1 cellular context compared by ENCODE assay signal in the genomic region with DNA sequence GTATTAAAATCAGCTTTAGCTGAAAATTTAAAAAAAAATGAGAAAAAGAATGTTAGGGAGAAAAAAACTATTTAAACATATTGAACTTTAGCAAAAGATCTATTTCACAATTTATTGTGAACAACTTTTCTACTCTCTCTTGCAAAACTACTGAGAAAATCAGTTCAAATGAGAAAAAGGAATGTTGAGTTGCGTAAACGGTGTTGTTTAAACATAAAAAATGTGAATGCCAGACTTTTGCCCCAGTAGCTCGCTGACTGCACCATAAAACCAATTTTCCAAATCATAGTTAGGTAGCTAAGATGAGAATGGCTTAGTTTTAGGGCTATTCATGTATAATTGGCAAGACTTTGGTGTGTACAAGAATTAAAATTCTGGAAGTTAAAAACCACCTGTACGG.
A peak's percentile ranks its signal among the peaks of the same experiment; 100 is the strongest.
TF ChIP-seq lines count a peak whose summit lies in the region.

No MANE protein-coding gene starts in this region.

TF ChIP-seq in HepG2, 621 proteins besides CTCF, POLR2A, EP300 and RAD21 (continued from another document):
- TF ChIP-seq, protein P1, sequence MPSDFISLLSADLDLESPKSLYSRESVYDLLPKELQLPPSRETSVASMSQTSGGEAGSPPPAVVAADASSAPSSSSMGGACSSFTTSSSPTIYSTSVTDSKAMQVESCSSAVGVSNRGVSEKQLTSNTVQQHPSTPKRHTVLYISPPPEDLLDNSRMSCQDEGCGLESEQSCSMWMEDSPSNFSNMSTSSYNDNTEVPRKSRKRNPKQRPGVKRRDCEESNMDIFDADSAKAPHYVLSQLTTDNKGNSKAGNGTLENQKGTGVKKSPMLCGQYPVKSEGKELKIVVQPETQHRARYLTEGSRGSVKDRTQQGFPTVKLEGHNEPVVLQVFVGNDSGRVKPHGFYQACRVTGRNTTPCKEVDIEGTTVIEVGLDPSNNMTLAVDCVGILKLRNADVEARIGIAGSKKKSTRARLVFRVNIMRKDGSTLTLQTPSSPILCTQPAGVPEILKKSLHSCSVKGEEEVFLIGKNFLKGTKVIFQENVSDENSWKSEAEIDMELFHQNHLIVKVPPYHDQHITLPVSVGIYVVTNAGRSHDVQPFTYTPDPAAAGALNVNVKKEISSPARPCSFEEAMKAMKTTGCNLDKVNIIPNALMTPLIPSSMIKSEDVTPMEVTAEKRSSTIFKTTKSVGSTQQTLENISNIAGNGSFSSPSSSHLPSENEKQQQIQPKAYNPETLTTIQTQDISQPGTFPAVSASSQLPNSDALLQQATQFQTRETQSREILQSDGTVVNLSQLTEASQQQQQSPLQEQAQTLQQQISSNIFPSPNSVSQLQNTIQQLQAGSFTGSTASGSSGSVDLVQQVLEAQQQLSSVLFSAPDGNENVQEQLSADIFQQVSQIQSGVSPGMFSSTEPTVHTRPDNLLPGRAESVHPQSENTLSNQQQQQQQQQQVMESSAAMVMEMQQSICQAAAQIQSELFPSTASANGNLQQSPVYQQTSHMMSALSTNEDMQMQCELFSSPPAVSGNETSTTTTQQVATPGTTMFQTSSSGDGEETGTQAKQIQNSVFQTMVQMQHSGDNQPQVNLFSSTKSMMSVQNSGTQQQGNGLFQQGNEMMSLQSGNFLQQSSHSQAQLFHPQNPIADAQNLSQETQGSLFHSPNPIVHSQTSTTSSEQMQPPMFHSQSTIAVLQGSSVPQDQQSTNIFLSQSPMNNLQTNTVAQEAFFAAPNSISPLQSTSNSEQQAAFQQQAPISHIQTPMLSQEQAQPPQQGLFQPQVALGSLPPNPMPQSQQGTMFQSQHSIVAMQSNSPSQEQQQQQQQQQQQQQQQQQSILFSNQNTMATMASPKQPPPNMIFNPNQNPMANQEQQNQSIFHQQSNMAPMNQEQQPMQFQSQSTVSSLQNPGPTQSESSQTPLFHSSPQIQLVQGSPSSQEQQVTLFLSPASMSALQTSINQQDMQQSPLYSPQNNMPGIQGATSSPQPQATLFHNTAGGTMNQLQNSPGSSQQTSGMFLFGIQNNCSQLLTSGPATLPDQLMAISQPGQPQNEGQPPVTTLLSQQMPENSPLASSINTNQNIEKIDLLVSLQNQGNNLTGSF (CRISPR knock-in tag; IDR thresholded peaks at IDR 0.05): no peak
- TF ChIP-seq ZFP1 (CRISPR knock-in tag; IDR thresholded peaks at IDR 0.05) (0 out of 2 replicates have a peak, but pooled peaks have one; percentile 36), TEAD3 (CRISPR knock-in tag; optimal IDR thresholded peaks at IDR 0.05; ENCODE audit: borderline replicate concordance) (peak; percentile 88), RORA (CRISPR knock-in tag; IDR thresholded peaks at IDR 0.05) (no peak), HDAC1 (CRISPR knock-in tag; IDR thresholded peaks at IDR 0.05) (peak; percentile 60; the same call in 1 of the 2 replicates), KDM6A (CRISPR knock-in tag; IDR thresholded peaks at IDR 0.05; ENCODE audit: low read depth) (peak; percentile 40; the same call in 1 of the 2 replicates), THAP11 (CRISPR knock-in tag; IDR thresholded peaks at IDR 0.05) (peak; percentile 58), CEBPB (IDR thresholded peaks at IDR 0.05; ENCODE audit: borderline replicate concordance, low read depth, low read length) (peak; percentile 97), MIER3 (CRISPR knock-in tag; IDR thresholded peaks at IDR 0.05; ENCODE audit: borderline replicate concordance) (peak; percentile 41; the same call in 1 of the 2 replicates), MIXL1 (CRISPR knock-in tag; IDR thresholded peaks at IDR 0.05) (peak; percentile 56; the same call in 1 of the 2 replicates), BCL6 (CRISPR knock-in tag; IDR thresholded peaks at IDR 0.05) (peak; percentile 48)
- TF ChIP-seq, protein P2, sequence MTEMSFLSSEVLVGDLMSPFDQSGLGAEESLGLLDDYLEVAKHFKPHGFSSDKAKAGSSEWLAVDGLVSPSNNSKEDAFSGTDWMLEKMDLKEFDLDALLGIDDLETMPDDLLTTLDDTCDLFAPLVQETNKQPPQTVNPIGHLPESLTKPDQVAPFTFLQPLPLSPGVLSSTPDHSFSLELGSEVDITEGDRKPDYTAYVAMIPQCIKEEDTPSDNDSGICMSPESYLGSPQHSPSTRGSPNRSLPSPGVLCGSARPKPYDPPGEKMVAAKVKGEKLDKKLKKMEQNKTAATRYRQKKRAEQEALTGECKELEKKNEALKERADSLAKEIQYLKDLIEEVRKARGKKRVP (CRISPR knock-in tag; IDR thresholded peaks at IDR 0.05): no peak; a peak in 1 of 4 replicates
- TF ChIP-seq, protein P3, sequence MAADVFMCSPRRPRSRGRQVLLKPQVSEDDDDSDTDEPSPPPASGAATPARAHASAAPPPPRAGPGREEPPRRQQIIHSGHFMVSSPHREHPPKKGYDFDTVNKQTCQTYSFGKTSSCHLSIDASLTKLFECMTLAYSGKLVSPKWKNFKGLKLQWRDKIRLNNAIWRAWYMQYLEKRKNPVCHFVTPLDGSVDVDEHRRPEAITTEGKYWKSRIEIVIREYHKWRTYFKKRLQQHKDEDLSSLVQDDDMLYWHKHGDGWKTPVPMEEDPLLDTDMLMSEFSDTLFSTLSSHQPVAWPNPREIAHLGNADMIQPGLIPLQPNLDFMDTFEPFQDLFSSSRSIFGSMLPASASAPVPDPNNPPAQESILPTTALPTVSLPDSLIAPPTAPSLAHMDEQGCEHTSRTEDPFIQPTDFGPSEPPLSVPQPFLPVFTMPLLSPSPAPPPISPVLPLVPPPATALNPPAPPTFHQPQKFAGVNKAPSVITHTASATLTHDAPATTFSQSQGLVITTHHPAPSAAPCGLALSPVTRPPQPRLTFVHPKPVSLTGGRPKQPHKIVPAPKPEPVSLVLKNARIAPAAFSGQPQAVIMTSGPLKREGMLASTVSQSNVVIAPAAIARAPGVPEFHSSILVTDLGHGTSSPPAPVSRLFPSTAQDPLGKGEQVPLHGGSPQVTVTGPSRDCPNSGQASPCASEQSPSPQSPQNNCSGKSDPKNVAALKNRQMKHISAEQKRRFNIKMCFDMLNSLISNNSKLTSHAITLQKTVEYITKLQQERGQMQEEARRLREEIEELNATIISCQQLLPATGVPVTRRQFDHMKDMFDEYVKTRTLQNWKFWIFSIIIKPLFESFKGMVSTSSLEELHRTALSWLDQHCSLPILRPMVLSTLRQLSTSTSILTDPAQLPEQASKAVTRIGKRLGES (CRISPR knock-in tag; IDR thresholded peaks at IDR 0.05; ENCODE audit: borderline replicate concordance): 0 out of 2 replicates have a peak, but pooled peaks have one; percentile 22
- TF ChIP-seq, protein P4, sequence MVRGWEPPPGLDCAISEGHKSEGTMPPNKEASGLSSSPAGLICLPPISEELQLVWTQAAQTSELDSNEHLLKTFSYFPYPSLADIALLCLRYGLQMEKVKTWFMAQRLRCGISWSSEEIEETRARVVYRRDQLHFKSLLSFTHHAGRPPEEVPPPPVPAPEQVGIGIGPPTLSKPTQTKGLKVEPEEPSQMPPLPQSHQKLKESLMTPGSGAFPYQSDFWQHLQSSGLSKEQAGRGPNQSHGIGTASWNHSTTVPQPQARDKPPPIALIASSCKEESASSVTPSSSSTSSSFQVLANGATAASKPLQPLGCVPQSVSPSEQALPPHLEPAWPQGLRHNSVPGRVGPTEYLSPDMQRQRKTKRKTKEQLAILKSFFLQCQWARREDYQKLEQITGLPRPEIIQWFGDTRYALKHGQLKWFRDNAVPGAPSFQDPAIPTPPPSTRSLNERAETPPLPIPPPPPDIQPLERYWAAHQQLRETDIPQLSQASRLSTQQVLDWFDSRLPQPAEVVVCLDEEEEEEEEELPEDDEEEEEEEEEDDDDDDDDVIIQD (CRISPR knock-in tag; IDR thresholded peaks at IDR 0.05; ENCODE audit: low read depth): peak; percentile 33; the same call in 1 of the 2 replicates
- TF ChIP-seq, protein P5, sequence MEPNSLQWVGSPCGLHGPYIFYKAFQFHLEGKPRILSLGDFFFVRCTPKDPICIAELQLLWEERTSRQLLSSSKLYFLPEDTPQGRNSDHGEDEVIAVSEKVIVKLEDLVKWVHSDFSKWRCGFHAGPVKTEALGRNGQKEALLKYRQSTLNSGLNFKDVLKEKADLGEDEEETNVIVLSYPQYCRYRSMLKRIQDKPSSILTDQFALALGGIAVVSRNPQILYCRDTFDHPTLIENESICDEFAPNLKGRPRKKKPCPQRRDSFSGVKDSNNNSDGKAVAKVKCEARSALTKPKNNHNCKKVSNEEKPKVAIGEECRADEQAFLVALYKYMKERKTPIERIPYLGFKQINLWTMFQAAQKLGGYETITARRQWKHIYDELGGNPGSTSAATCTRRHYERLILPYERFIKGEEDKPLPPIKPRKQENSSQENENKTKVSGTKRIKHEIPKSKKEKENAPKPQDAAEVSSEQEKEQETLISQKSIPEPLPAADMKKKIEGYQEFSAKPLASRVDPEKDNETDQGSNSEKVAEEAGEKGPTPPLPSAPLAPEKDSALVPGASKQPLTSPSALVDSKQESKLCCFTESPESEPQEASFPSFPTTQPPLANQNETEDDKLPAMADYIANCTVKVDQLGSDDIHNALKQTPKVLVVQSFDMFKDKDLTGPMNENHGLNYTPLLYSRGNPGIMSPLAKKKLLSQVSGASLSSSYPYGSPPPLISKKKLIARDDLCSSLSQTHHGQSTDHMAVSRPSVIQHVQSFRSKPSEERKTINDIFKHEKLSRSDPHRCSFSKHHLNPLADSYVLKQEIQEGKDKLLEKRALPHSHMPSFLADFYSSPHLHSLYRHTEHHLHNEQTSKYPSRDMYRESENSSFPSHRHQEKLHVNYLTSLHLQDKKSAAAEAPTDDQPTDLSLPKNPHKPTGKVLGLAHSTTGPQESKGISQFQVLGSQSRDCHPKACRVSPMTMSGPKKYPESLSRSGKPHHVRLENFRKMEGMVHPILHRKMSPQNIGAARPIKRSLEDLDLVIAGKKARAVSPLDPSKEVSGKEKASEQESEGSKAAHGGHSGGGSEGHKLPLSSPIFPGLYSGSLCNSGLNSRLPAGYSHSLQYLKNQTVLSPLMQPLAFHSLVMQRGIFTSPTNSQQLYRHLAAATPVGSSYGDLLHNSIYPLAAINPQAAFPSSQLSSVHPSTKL (CRISPR knock-in tag; IDR thresholded peaks at IDR 0.05): peak; percentile 90
- TF ChIP-seq, protein P6, sequence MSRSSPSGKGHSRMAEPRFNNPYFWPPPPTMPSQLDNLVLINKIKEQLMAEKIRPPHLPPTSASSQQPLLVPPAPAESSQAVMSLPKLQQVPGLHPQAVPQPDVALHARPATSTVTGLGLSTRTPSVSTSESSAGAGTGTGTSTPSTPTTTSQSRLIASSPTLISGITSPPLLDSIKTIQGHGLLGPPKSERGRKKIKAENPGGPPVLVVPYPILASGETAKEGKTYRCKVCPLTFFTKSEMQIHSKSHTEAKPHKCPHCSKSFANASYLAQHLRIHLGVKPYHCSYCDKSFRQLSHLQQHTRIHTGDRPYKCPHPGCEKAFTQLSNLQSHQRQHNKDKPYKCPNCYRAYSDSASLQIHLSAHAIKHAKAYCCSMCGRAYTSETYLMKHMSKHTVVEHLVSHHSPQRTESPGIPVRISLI (CRISPR knock-in tag; IDR thresholded peaks at IDR 0.05; ENCODE audit: borderline replicate concordance): peak; percentile 71; the same call in 1 of the 2 replicates
